ENCODE assay signal across 1 cellular context in genomic region chr7:86949779-86950260, GRCh38.
TF ChIP-seq lines count a peak whose summit lies in the region.

No MANE protein-coding gene starts in this region.

TF ChIP-seq in GM23338, 12 proteins besides CTCF, POLR2A, EP300 and RAD21 (continued from another document):
- TF ChIP-seq ZNF462 (CRISPR knock-in tag; IDR thresholded peaks at IDR 0.05) = no peak
- no peak for TF ChIP-seq STAT1 (IDR thresholded peaks at IDR 0.05; ENCODE audit: unreplicated experiment)
- no peak for TF ChIP-seq NANOG (IDR thresholded peaks at IDR 0.05; ENCODE audit: borderline replicate concordance)
- TF ChIP-seq EZH2 (IDR thresholded peaks at IDR 0.05; ENCODE audit: low read depth, unreplicated experiment) = no peak
